In the genomic region with DNA sequence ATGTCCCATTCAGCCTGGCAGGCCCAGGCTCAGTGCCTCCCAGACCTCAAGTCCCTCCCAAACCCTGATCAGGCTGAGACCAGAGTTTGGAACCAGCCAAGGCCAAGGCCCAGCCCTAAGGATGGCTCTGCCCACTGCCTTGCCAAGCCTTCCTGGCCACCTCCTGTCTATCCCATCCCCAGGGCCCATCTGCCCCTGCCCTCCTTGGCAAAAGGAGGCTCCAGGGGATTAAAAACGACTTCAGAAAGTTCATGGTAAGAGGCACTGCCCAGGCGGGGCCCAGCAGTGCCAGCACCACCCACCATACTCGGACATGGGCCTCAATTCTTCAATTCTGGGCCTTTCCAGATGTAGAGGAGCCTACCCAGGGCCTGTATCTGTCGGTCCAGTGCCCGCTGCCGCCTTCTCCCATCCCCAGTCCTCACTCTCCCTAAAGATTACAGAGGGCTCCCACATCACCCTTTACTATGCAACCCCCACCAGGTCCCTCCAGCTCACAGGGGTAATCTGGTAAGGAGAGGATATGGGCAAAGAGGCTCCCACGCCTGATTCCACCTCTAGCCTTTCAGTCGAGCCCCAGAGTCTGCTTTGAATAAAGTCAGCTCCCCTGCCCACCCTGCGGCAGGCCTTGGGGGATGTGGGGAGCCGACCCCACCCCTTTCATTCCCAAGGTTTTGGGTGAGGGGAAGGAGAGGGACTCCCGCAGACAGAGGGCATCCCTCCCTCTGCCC, we compare ENCODE assay signal across 8 cellular contexts. TPM values are rescaled to one million over a fixed set of nuclear protein-coding genes. Genes with fewer than 3 reads are reported as not detected.
A peak's percentile ranks its signal among the peaks of the same experiment; 100 is the strongest.
DNase-seq lines count a peak whose midpoint lies in the region; ATAC-seq, FAIRE-seq and TF ChIP-seq lines count a peak whose summit lies in the region.

No MANE protein-coding gene starts in this region.

- 6% methylated on average over 10 of the region's 11 CpGs for WGBS in K562 (ENCODE audit: insufficient coverage, low coverage, missing lambda C conversion rate)

- H3K9ac ChIP-seq in K562 (ENCODE audit: insufficient read depth in 1 of 2, low read depth in 2 of 2, low read length in 2 of 2) = peak overlapping the region in 1 of 2 experiments; percentile 26; a peak in 1 of 4 replicates
- peak overlapping the region; percentile 72 for H3K9ac ChIP-seq in keratinocyte (ENCODE audit: control insufficient read depth, extremely low read depth, insufficient read depth, low read length)

- H2AFZ ChIP-seq in K562 (ENCODE audit: low read depth, low read length) (no peak overlapping the region), keratinocyte (ENCODE audit: control insufficient read depth, low read length) (peak overlapping the region; percentile 71)

- no peaks in the 10 kb centered on the region for H3K9me3 ChIP-seq in K562 (replicated peaks; ENCODE audit: control insufficient read depth, insufficient read depth, low read depth, low read length)
- H3K9me3 ChIP-seq in keratinocyte (ENCODE audit: control insufficient read depth, low read depth, low read length) = no peaks in the 10 kb centered on the region

- FAIRE-seq in K562 (lab: Jason Lieb, UNC) (no peak), keratinocyte (lab: Jason Lieb, UNC) (no peak), frontal cortex (lab: Jason Lieb, UNC) (no peak)

- in situ Hi-C loops in K562 (cut with MboI) = loop anchor here (25.0 kb wide), 1 partner anchor 251 kb away; a partner anchor contains a TSS

- no peak for TF ChIP-seq POLR2A in K562 (conservative IDR thresholded peaks at IDR 0.05)

- H3K4me3 ChIP-seq in K562 = no peak overlapping the region
- peak overlapping the region; percentile 71 to 88 (median 86) for H3K4me3 ChIP-seq in keratinocyte (ENCODE audit: control insufficient read depth in 2 of 3, extremely low read depth in 1 of 3, insufficient read depth in 2 of 3, low read depth in 1 of 3, low read length in 3 of 3)

- dilution Hi-C loops in keratinocyte (cut with MboI; ENCODE audit: extremely low pct_ligation_motif_present, low sequenced_read_pairs) = no loop called here

- ATAC-seq in K562 (no peak), GM18498 (IDR thresholded peaks at IDR 0.05; ENCODE audit: unreplicated experiment) (no peak)
- peak in 1 of 2 donors; percentile 20 for ATAC-seq in stimulated activated naive B cell treated with anti-CD40 and anti-IgM and Interleukin-4, amounts not matched to agents 10 μg/mL and 1 μg/mL and 100 μg/mL, for 72 hours (replicated peaks)

- peak; percentile 16 for DNase-seq in HT-29 (ENCODE audit: low spot score)
- DNase-seq in K562 (ENCODE audit: extremely low read depth in 1 of 4, low spot score in 3 of 4) = no peak
- no peak for DNase-seq in keratinocyte (ENCODE audit: low read depth, low spot score)
- DNase-seq in stimulated activated naive B cell treated with anti-CD40 and anti-IgM and Interleukin-4, amounts not matched to agents 10 μg/mL and 1 μg/mL and 100 μg/mL, for 72 hours = no peak
- no peak for DNase-seq in frontal cortex (ENCODE audit: low spot score in 2 of 2)
- DNase-seq in ecto neural progenitor cell (ENCODE audit: low spot score) = no peak
- DNase-seq in cortex of kidney (lab: John Stamatoyannopoulos, UW) = no peak

- H3K27me3 ChIP-seq in K562 (ENCODE audit: control insufficient read depth in 2 of 2, insufficient read depth in 2 of 2, low read length in 2 of 2) (peaks cover 17 to 38% of the 10 kb centered on the region in 2 experiments; a peak in 4 of 5 replicates), keratinocyte (ENCODE audit: control insufficient read depth, extremely low read depth, insufficient read depth, low read length) (no peaks in the 10 kb centered on the region)

- H3K36me3 ChIP-seq in K562 (ENCODE audit: control insufficient read depth, insufficient read depth, low read length) (no peaks in the 10 kb centered on the region), keratinocyte (ENCODE audit: control insufficient read depth in 2 of 2, extremely low read depth in 1 of 2, insufficient read depth in 2 of 2, low read length in 2 of 2) (no peaks in the 10 kb centered on the region)

- H3K27ac ChIP-seq in K562 (ENCODE audit: extremely low read depth, low read depth, low read length) (no peak overlapping the region), keratinocyte (ENCODE audit: control insufficient read depth, insufficient read depth, low read length) (no peak overlapping the region)

- peaks cover 0 to 13% of the 10 kb centered on the region in 2 experiments; a peak in 2 of 5 replicates for H3K4me1 ChIP-seq in K562 (replicated peaks in 1 of 2; ENCODE audit: control insufficient read depth in 2 of 2, insufficient read depth in 2 of 2, low read length in 2 of 2)
- peaks cover 13% of the 10 kb centered on the region for H3K4me1 ChIP-seq in keratinocyte (ENCODE audit: control insufficient read depth, extremely low read depth, insufficient read depth, low read length)

- intact Hi-C loops in K562 (cut with micrococcal nuclease) = no loop called here

- H3K9me1 ChIP-seq in K562 (ENCODE audit: control insufficient read depth, insufficient read depth, low read length) = no peaks in the 10 kb centered on the region
- H3K9me1 ChIP-seq in keratinocyte (ENCODE audit: control insufficient read depth, extremely low read depth, insufficient read depth, low read length) = no peaks in the 10 kb centered on the region

- no peak overlapping the region for H3K27ac Mint-ChIP-seq in stimulated activated naive B cell treated with anti-CD40 and anti-IgM and Interleukin-4, amounts not matched to agents 10 μg/mL and 1 μg/mL and 100 μg/mL, for 72 hours

- no peak for TF ChIP-seq RAD21 in K562 (CRISPR knock-in tag; conservative IDR thresholded peaks at IDR 0.05 in 1 of 2, IDR thresholded peaks at IDR 0.05 in 1 of 2)

- TF ChIP-seq EP300 in K562 (IDR thresholded peaks at IDR 0.05; ENCODE audit: low read length) = no peak

- H3K4me1 Mint-ChIP-seq in stimulated activated naive B cell treated with anti-CD40 and anti-IgM and Interleukin-4, amounts not matched to agents 10 μg/mL and 1 μg/mL and 100 μg/mL, for 72 hours = peaks cover 7 to 14% of the 10 kb centered on the region in 2 donors

- H3K4me2 ChIP-seq in K562 (ENCODE audit: insufficient read depth, low read length) = no peak overlapping the region
- H3K4me2 ChIP-seq in keratinocyte (ENCODE audit: control insufficient read depth, extremely low read depth, insufficient read depth, low read depth, low read length) = peak overlapping the region; percentile 88

- no TSS peak for BruUV-seq in K562 (replicated peaks; lab: Mats Ljungman, UMichigan)

- peaks cover 46 to 50% of the 10 kb centered on the region in 2 donors for H3K27me3 Mint-ChIP-seq in stimulated activated naive B cell treated with anti-CD40 and anti-IgM and Interleukin-4, amounts not matched to agents 10 μg/mL and 1 μg/mL and 100 μg/mL, for 72 hours

- H3K36me3 Mint-ChIP-seq in stimulated activated naive B cell treated with anti-CD40 and anti-IgM and Interleukin-4, amounts not matched to agents 10 μg/mL and 1 μg/mL and 100 μg/mL, for 72 hours = no peaks in the 10 kb centered on the region

- 0 out of 2 replicates have a peak, but pooled peaks cover 3% of the 10 kb centered on the region for H4K20me1 ChIP-seq in K562 (replicated peaks; ENCODE audit: control insufficient read depth, insufficient read depth, low read length)
- H4K20me1 ChIP-seq in keratinocyte (ENCODE audit: control insufficient read depth, extremely low read depth, insufficient read depth, low read length) = no peaks in the 10 kb centered on the region

- H3K9me3 Mint-ChIP-seq in stimulated activated naive B cell treated with anti-CD40 and anti-IgM and Interleukin-4, amounts not matched to agents 10 μg/mL and 1 μg/mL and 100 μg/mL, for 72 hours = no peaks in the 10 kb centered on the region

- POLR2A ChIA-PET in K562 (lab: Yijun Ruan, JAX) = no interaction called here

- TF ChIP-seq CTCF in K562 (IDR thresholded peaks at IDR 0.05 in 2 of 3, conservative IDR thresholded peaks at IDR 0.05 in 1 of 3; ENCODE audit: insufficient read depth in 2 of 3, low read depth in 1 of 3, low read length in 3 of 3) = no peak
- TF ChIP-seq CTCF in keratinocyte (optimal IDR thresholded peaks at IDR 0.05 in 1 of 3, IDR thresholded peaks at IDR 0.05 in 1 of 3, conservative IDR thresholded peaks at IDR 0.05 in 1 of 3; ENCODE audit: extremely low read depth in 1 of 3, insufficient read depth in 2 of 3, low read length in 3 of 3) = no peak

- H3K79me2 ChIP-seq in K562 (ENCODE audit: control insufficient read depth, insufficient read depth, low read length) = no peaks in the 10 kb centered on the region
- peaks cover 6% of the 10 kb centered on the region for H3K79me2 ChIP-seq in keratinocyte (ENCODE audit: control insufficient read depth, insufficient read depth, low read length)

- CTCF ChIA-PET in K562 (lab: Yijun Ruan, JAX; ENCODE audit: low intra/inter-chr PET ratio) = no interaction called here

- peak overlapping the region; percentile 80 to 85 for H3K4me3 Mint-ChIP-seq in stimulated activated naive B cell treated with anti-CD40 and anti-IgM and Interleukin-4, amounts not matched to agents 10 μg/mL and 1 μg/mL and 100 μg/mL, for 72 hours

RNA-seq across cellular contexts. Expression of a gene that starts 0.9 kb away (rescaled TPM):
- 46.3 and 47.4 TPM in 2 replicates for total RNA-seq in HT-29 (2014; rRNA removed; shearing (Covaris generic))
- 1.8 and 6.4 TPM in 2 replicates for total RNA-seq in K562 (2011; cell fraction: chromatin; rRNA removed; ENCODE audit: low replicate concordance)
- total RNA-seq in K562 (2011; cell fraction: nucleolus; rRNA removed) = 2.1 and 2.8 TPM in 2 replicates
- total RNA-seq in K562 (2011; cell fraction: nucleoplasm; rRNA removed) = 1.4 and 1.7 TPM in 2 replicates
- total RNA-seq in K562 (2014; rRNA removed) (0.33 and 0.41 TPM in 2 replicates), K562 (2014; rRNA removed; fragmentation: Illumina TruSeq; extraction: Trizol) (0.19 and 0.33 TPM in 2 replicates), K562 (2015; rRNA removed; fragmentation: Illumina TruSeq; extraction: Trizol) (0.34 and 0.54 TPM in 2 replicates), K562 (2021) (0.87 and 1.0 TPM in 2 replicates), frontal cortex (25.7 TPM)
- polyA plus RNA-seq in K562 (2011; rRNA removed) (0.65 and 1.7 TPM in 2 replicates), K562 (2014; fragmentation: Illumina TruSeq; extraction: Trizol) (0.59 and 0.89 TPM in 2 replicates), K562 (2014; fragmentation: Nextera tagmentation; extraction: Ambion mirVana) (under 1 TPM; 0.01 to 0.10 TPM), K562 (2014; rRNA removed) (0.49 and 0.53 TPM in 2 replicates), keratinocyte (11.9 to 22.8 TPM (median 13.2 TPM) in 3 replicates)
- 1.1 and 1.4 TPM in 2 replicates for polyA plus RNA-seq in K562 (2011; cell fraction: cytosol; rRNA removed)
- 4.2 and 8.7 TPM in 2 replicates for polyA plus RNA-seq in K562 (2011; cell fraction: nucleus; rRNA removed)
- polyA plus RNA-seq in K562 (2012) = 0.56 and 1.8 TPM in 2 replicates
- 1.5 and 2.0 TPM in 2 replicates for polyA minus RNA-seq in K562 (2011; rRNA and poly(A)+ RNA removed)
- 2.3 and 6.6 TPM in 2 replicates for polyA minus RNA-seq in K562 (2011; cell fraction: cytosol; rRNA and poly(A)+ RNA removed)
- 1.2 and 2.9 TPM in 2 replicates for polyA minus RNA-seq in K562 (2011; cell fraction: nucleus; rRNA and poly(A)+ RNA removed)
- polyA plus RNA-seq in keratinocyte (2011; ENCODE audit: low read depth) = 3.7 TPM
- polyA plus RNA-seq in keratinocyte (2011; cell fraction: cytosol; rRNA removed) = 6.5 and 8.2 TPM in 2 replicates
- 75.4 and 92.5 TPM in 2 replicates for polyA plus RNA-seq in keratinocyte (2011; cell fraction: nucleus; rRNA removed)
- polyA plus RNA-seq in keratinocyte (2012; ENCODE audit: low replicate concordance) = 10.8 and 11.2 TPM in 2 replicates
- polyA minus RNA-seq in keratinocyte = 22.8 to 33.8 TPM (median 32.9 TPM) in 3 replicates
- polyA minus RNA-seq in keratinocyte (2011; cell fraction: cytosol; rRNA and poly(A)+ RNA removed) = 19.2 TPM
- polyA minus RNA-seq in keratinocyte (2011; cell fraction: nucleus; rRNA and poly(A)+ RNA removed) = 75.7 and 81.7 TPM in 2 replicates

RNA-seq across cellular contexts. Expression of a gene that starts 30.3 kb away (rescaled TPM):
- total RNA-seq in HT-29 (2014; rRNA removed; shearing (Covaris generic)) = 19.8 and 22.4 TPM in 2 replicates
- total RNA-seq in K562 (2011; cell fraction: chromatin; rRNA removed; ENCODE audit: low replicate concordance) = 6.1 and 18.4 TPM in 2 replicates
- total RNA-seq in K562 (2011; cell fraction: nucleolus; rRNA removed) = 7.2 and 7.3 TPM in 2 replicates
- total RNA-seq in K562 (2011; cell fraction: nucleoplasm; rRNA removed) = 6.7 and 8.0 TPM in 2 replicates
- total RNA-seq in K562 (2014; rRNA removed) (1.5 and 1.7 TPM in 2 replicates), K562 (2014; rRNA removed; fragmentation: Illumina TruSeq; extraction: Trizol) (1.2 and 1.3 TPM in 2 replicates), K562 (2015; rRNA removed; fragmentation: Illumina TruSeq; extraction: Trizol) (1.9 and 2.0 TPM in 2 replicates), K562 (2021) (1.8 and 3.6 TPM in 2 replicates), frontal cortex (41.6 TPM)
- polyA plus RNA-seq in K562 (2011; rRNA removed) (1.3 and 1.8 TPM in 2 replicates), K562 (2014; fragmentation: Illumina TruSeq; extraction: Trizol) (1.6 and 1.7 TPM in 2 replicates), K562 (2014; fragmentation: Nextera tagmentation; extraction: Ambion mirVana) (under 1 TPM; 0.24 to 0.48 TPM), K562 (2014; rRNA removed) (1.2 and 1.5 TPM in 2 replicates), keratinocyte (16.1 to 19.8 TPM (median 19.3 TPM) in 3 replicates)
- polyA plus RNA-seq in K562 (2011; cell fraction: cytosol; rRNA removed) = 0.97 and 1.1 TPM in 2 replicates
- polyA plus RNA-seq in K562 (2011; cell fraction: nucleus; rRNA removed) = 9.9 and 11.4 TPM in 2 replicates
- 3.0 and 3.6 TPM in 2 replicates for polyA plus RNA-seq in K562 (2012)
- 1.1 and 1.8 TPM in 2 replicates for polyA minus RNA-seq in K562 (2011; rRNA and poly(A)+ RNA removed)
- 1.7 and 3.7 TPM in 2 replicates for polyA minus RNA-seq in K562 (2011; cell fraction: cytosol; rRNA and poly(A)+ RNA removed)
- 3.9 and 4.9 TPM in 2 replicates for polyA minus RNA-seq in K562 (2011; cell fraction: nucleus; rRNA and poly(A)+ RNA removed)
- polyA plus RNA-seq in keratinocyte (2011; ENCODE audit: low read depth) = 14.1 TPM
- 10.0 and 14.5 TPM in 2 replicates for polyA plus RNA-seq in keratinocyte (2011; cell fraction: cytosol; rRNA removed)
- polyA plus RNA-seq in keratinocyte (2011; cell fraction: nucleus; rRNA removed) = 39.9 and 48.9 TPM in 2 replicates
- 17.3 and 23.0 TPM in 2 replicates for polyA plus RNA-seq in keratinocyte (2012; ENCODE audit: low replicate concordance)
- 9.1 to 37.5 TPM (median 11.9 TPM) in 3 replicates for polyA minus RNA-seq in keratinocyte
- polyA minus RNA-seq in keratinocyte (2011; cell fraction: cytosol; rRNA and poly(A)+ RNA removed) = 9.0 TPM
- 9.5 and 11.2 TPM in 2 replicates for polyA minus RNA-seq in keratinocyte (2011; cell fraction: nucleus; rRNA and poly(A)+ RNA removed)
